In genomic region chr22:25509391-25509791, GRCh38 we compare ENCODE assay signal across 1 cellular context.
TF ChIP-seq lines count a peak whose summit lies in the region.

No MANE protein-coding gene starts in this region.

TF ChIP-seq in HepG2, 621 proteins besides CTCF, POLR2A, EP300 and RAD21:
- TF ChIP-seq, protein P1, sequence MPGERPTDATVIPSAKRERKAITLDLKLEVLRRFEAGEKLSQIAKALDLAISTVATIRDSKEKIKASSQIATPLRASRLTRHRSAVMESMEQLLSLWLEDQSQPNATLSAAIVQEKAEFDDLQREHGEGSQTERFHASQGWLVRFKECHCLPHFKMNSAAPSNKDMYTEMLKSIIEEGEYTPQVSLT (CRISPR knock-in tag; IDR thresholded peaks at IDR 0.05; ENCODE audit: borderline replicate concordance, low read depth) = no peak
- TF ChIP-seq TCF12 (IDR thresholded peaks at IDR 0.05) (no peak), TCF12 (CRISPR knock-in tag; IDR thresholded peaks at IDR 0.05) (no peak), DNMT3B (CRISPR knock-in tag; conservative IDR thresholded peaks at IDR 0.05) (no peak), SIX1 (CRISPR knock-in tag; IDR thresholded peaks at IDR 0.05; ENCODE audit: borderline replicate concordance) (no peak), AFF4 (CRISPR knock-in tag; IDR thresholded peaks at IDR 0.05) (no peak), ZNF329 (CRISPR knock-in tag; IDR thresholded peaks at IDR 0.05; ENCODE audit: low read depth) (no peak), TGIF2 (CRISPR knock-in tag; IDR thresholded peaks at IDR 0.05) (no peak)
